Comparison of ENCODE assay signal across 9 cellular contexts in the genomic region with DNA sequence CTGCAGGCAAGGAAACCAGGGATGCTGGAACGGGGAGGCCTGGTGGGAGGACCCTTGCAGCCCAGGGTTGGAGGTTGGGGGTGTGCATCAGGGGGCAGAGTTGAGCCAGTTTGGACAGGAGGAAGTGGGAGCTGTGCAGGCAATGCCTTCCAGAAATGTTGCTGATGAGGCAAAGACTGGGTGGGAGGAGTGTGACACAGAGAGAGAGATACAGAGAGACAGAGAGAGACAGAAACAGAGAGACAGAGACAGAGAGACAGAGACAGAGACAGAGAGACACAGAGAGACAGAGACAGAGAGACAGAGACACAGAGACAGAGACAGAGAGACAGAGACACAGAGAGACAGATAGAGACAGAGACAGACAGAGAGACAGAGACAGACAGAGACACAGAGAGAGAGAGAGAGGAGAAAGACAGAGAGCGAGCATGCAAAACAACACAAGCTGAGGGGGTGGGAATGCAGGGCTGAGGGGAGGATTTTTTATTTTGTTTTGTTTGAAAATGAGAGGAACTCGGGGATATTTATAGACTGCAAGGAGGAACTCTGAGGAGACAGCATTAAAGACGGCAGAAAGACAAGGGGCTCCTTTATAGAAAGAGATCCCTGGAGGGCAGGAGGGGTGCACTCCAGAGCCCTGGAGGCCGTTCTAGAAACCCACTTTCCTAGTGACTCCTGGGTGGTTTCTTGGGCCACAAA. TPM values are rescaled to one million over a fixed set of nuclear protein-coding genes. Genes with fewer than 3 reads are reported as not detected.
DNase-seq lines count a peak whose midpoint lies in the region; ATAC-seq, FAIRE-seq and TF ChIP-seq lines count a peak whose summit lies in the region.
"Had no signal": no experiment of that assay in that cellular context is flagged by ENCODE, and none has a peak within 500 bp of the region (broad histone marks: within the 10 kb centered on the region; RNA-seq: fewer than 3 reads in every experiment).

No MANE protein-coding gene starts in this region.

- H3K4me2 ChIP-seq in neural progenitor cell, result no peak overlapping the region

- H3K4me3 Mint-ChIP-seq in neural progenitor cell, result peak overlapping the region; percentile 7

- peaks cover 27% of the 10 kb centered on the region for H4K20me1 ChIP-seq in neural progenitor cell (ENCODE audit: low read depth)

- H3K79me2 ChIP-seq in neural progenitor cell (ENCODE audit: low read depth), result peaks cover 29% of the 10 kb centered on the region

- H3K27me3 Mint-ChIP-seq in neural progenitor cell (ENCODE audit: insufficient read depth, low read depth), result peaks cover 4% of the 10 kb centered on the region

- TF ChIP-seq POLR2A in GM12891 (IDR thresholded peaks at IDR 0.05; ENCODE audit: low read depth, low read length), result no peak

- H3K4me3 ChIP-seq in SJSA1 (no peak overlapping the region), epithelial cell of proximal tubule (ENCODE audit: low read depth, low read length) (no peak overlapping the region), neural progenitor cell (no peak overlapping the region)
- H3K4me3 ChIP-seq: HAP-1 had no signal

- H3K27ac ChIP-seq in SJSA1, result no peak overlapping the region
- no peak overlapping the region for H3K27ac ChIP-seq in neural progenitor cell

- H3F3A ChIP-seq in neural progenitor cell (ENCODE audit: low read depth), result peaks cover 27% of the 10 kb centered on the region

- H3K27me3 ChIP-seq in SJSA1 (replicated peaks) (no peaks in the 10 kb centered on the region), neural progenitor cell (no peaks in the 10 kb centered on the region)

- H3K9ac ChIP-seq in neural progenitor cell, result no peak overlapping the region

- DNase-seq in AG08396 (ENCODE audit: low spot score) (peak; percentile 50), GM12891 (ENCODE audit: insufficient read length, low spot score) (no peak), SJSA1 (ENCODE audit: low read depth in 1 of 2, low spot score in 2 of 2) (peak; percentile 10 to 43), epithelial cell of proximal tubule (ENCODE audit: low read depth) (no peak), neural progenitor cell (ENCODE audit: low spot score) (no peak), activated gamma-delta T cell (lab: John Stamatoyannopoulos, UW) (no peak)

- peaks cover 7% of the 10 kb centered on the region for H3K36me3 Mint-ChIP-seq in neural progenitor cell

- H3K9me3 ChIP-seq in SJSA1 (replicated peaks), result no peaks in the 10 kb centered on the region
- no peaks in the 10 kb centered on the region for H3K9me3 ChIP-seq in neural progenitor cell (ENCODE audit: low read depth)
- H3K9me3 ChIP-seq: HAP-1 had no signal

- H3K4me1 ChIP-seq in SJSA1 (replicated peaks) (0 out of 2 replicates have a peak, but pooled peaks cover 4% of the 10 kb centered on the region), neural progenitor cell (peaks cover 22% of the 10 kb centered on the region)

- ATAC-seq in HG03565 (IDR thresholded peaks at IDR 0.05; ENCODE audit: unreplicated experiment) (no peak), GM21367 (IDR thresholded peaks at IDR 0.05; ENCODE audit: unreplicated experiment) (no peak)

- no peak overlapping the region for H2AFZ ChIP-seq in neural progenitor cell (replicated peaks)

- no peaks in the 10 kb centered on the region; the same call in 1 of the 2 replicates for H3K36me3 ChIP-seq in SJSA1
- peaks cover 12% of the 10 kb centered on the region for H3K36me3 ChIP-seq in neural progenitor cell

- no peak for FAIRE-seq in GM12891 (lab: Jason Lieb, UNC)

- no peaks in the 10 kb centered on the region for H3K9me3 Mint-ChIP-seq in neural progenitor cell

- peaks cover 37% of the 10 kb centered on the region for H3K4me1 Mint-ChIP-seq in neural progenitor cell

- H3K27ac Mint-ChIP-seq in neural progenitor cell, result no peak overlapping the region

- TF ChIP-seq CTCF in epithelial cell of proximal tubule (conservative IDR thresholded peaks at IDR 0.05; ENCODE audit: low read depth, low read length), result peak; percentile 28
- peak; percentile 8 for TF ChIP-seq CTCF in neural progenitor cell (IDR thresholded peaks at IDR 0.05)

TF ChIP-seq in GM12891, 5 proteins besides CTCF, POLR2A, EP300 and RAD21:
- TF ChIP-seq SPI1 (IDR thresholded peaks at IDR 0.05; ENCODE audit: low read depth, low read length) (peak; percentile 68), POU2F2 (IDR thresholded peaks at IDR 0.05; ENCODE audit: low read depth, low read length) (no peak), PAX5 (IDR thresholded peaks at IDR 0.05; ENCODE audit: insufficient read depth, low read length, severe bottlenecking) (no peak)
TF ChIP-seq in GM12891: peak in this region for 1.

RNA-seq across cellular contexts. Expression of gene HAUS3, which starts 1.9 kb away (rescaled TPM):
- 10.4 TPM for polyA plus RNA-seq in GM12891 (2012; ENCODE audit: low read depth, missing spikeins)
- total RNA-seq in SJSA1 (2014; rRNA removed; shearing (Covaris generic)), result 10.0 and 16.6 TPM in 2 replicates
- 10.7 and 11.6 TPM in 2 replicates for total RNA-seq in epithelial cell of proximal tubule
- 24.4 and 25.0 TPM in 2 replicates for total RNA-seq in neural progenitor cell (ENCODE audit: low replicate concordance)

RNA-seq across cellular contexts. Expression of gene POLN, which starts 1.9 kb away (rescaled TPM):
- polyA plus RNA-seq in GM12891 (2012; ENCODE audit: low read depth, missing spikeins), result 0.40 TPM
- 0.61 TPM in 1 of 2 replicates, not detected in the other for total RNA-seq in SJSA1 (2014; rRNA removed; shearing (Covaris generic))
- total RNA-seq in epithelial cell of proximal tubule (0.29 and 0.94 TPM in 2 replicates), neural progenitor cell (ENCODE audit: low replicate concordance) (1.5 and 1.7 TPM in 2 replicates)

RNA-seq across cellular contexts. Expression of gene MXD4, which starts 18.1 kb away (rescaled TPM):
- 14.1 TPM for polyA plus RNA-seq in GM12891 (2012; ENCODE audit: low read depth, missing spikeins)
- 8.7 and 11.7 TPM in 2 replicates for total RNA-seq in SJSA1 (2014; rRNA removed; shearing (Covaris generic))
- total RNA-seq in epithelial cell of proximal tubule (14.0 and 26.9 TPM in 2 replicates), neural progenitor cell (ENCODE audit: low replicate concordance) (22.7 and 58.8 TPM in 2 replicates)

Comparison
In these comparisons a context has a peak if more than half of its experiments do, and no peak if none do; other contexts are left out.
1. DNase-seq: peak in AG08396 (single experiment) and SJSA1 (2 of 2); none in GM12891 (single experiment), epithelial cell of proximal tubule (single experiment), neural progenitor cell (single experiment) and activated gamma-delta T cell (single experiment).